12 cellular contexts compared by ENCODE assay signal in the genomic region with DNA sequence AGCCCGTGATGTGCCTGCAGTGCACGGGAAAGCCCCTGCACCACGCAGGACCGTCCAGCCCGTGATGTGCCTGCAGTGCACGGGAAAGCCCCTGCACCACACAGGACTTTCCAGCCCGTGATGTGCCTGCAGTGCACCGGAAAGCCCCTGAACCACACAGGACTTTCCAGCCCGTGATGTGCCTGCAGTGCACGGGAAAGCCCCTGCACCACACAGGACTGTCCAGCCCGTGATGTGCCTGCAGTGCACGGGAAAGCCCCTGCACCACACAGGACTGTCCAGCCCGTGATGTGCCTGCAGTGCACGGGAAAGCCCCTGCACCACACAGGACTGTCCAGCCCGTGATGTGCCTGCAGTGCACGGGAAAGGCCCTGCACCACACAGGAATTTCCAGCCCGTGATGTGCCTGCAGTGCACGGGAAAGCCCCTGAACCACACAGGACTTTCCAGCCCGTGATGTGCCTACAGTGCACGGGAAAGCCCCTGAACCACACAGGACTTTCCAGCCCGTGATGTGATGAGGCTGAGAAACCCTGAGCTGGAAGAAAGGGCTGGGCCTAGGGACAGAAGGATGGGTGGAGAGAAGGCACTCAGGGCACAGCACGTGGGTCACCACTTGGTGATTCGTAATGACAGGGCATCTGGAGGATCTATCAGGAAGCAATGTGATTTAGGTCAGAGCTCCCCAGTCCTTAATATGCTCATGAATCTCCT. TPM values are rescaled to one million over a fixed set of nuclear protein-coding genes. Genes with fewer than 3 reads are reported as not detected.
DNase-seq lines count a peak whose midpoint lies in the region; ATAC-seq and TF ChIP-seq lines count a peak whose summit lies in the region.
"Not testable (repeated sequence)": the region's sequence is repeated elsewhere in the genome, so short reads cannot be mapped to it uniquely, and the experiment has no call there.
"Had no signal": no experiment of that assay in that cellular context is flagged by ENCODE, and none has a peak within 500 bp of the region (broad histone marks: within the 10 kb centered on the region; RNA-seq: fewer than 3 reads in every experiment).

No MANE protein-coding gene starts in this region.

- H3K9me3 ChIP-seq in CD4-positive, alpha-beta memory T cell (ENCODE audit: control insufficient read depth in 1 of 2, low read length in 2 of 2); right atrium auricular region: not testable (repeated sequence)

- H3K36me3 ChIP-seq in CD4-positive, alpha-beta memory T cell (ENCODE audit: insufficient read depth, low read length); right atrium auricular region: not testable (repeated sequence)

- CTCF ChIA-PET in CD4-positive, alpha-beta memory T cell (lab: Charles Lee; ENCODE audit: partially characterized antibody) = not testable (repeated sequence)

- not testable (repeated sequence) for H3K4me3 ChIP-seq in CD4-positive, alpha-beta memory T cell (ENCODE audit: low read length in 2 of 2); right atrium auricular region

- intact Hi-C loops in CD4-positive, alpha-beta memory T cell (cut with micrococcal nuclease) = not testable (repeated sequence)

- DNase-seq in CD4-positive, alpha-beta memory T cell = peak; percentile 38 to 91 (median 53)
- peak; percentile 42 for DNase-seq in M059J (ENCODE audit: low read depth)
- DNase-seq in activated naive CD4-positive, alpha-beta T cell treated with anti-CD3 and anti-CD28 coated beads, Interleukin-2, amount 50 U/mL, for 16 hours = peak; percentile 41
- peak; percentile 42 for DNase-seq in right atrium auricular region (ENCODE audit: low spot score)
- peak in 2 of 3 experiments; percentile 19 to 37 for DNase-seq in stimulated activated CD4-positive, alpha-beta T cell treated with anti-CD3 and anti-CD28 coated beads, TNF-alpha, amount 100 ng/mL, for 4 hours (ENCODE audit: low read depth in 3 of 3)

- peak overlapping the region; percentile 82 to 91 (median 89) for H3K27ac Mint-ChIP-seq in CD4-positive, alpha-beta memory T cell

- peak overlapping the region; percentile 68 for H3K27ac ChIP-seq in CD4-positive, alpha-beta memory T cell (ENCODE audit: low read depth, low read length)
- not testable (repeated sequence) for H3K27ac ChIP-seq in right atrium auricular region

- peaks cover 16 to 47% (median 20%) of the 10 kb centered on the region in 4 donors for H3K4me1 Mint-ChIP-seq in CD4-positive, alpha-beta memory T cell

- not testable (repeated sequence) for H3K36me3 Mint-ChIP-seq in CD4-positive, alpha-beta memory T cell

- not testable (repeated sequence) for H3K9me3 Mint-ChIP-seq in CD4-positive, alpha-beta memory T cell

- peak overlapping the region in 6 of 8 donors; percentile 3 to 80 (median 32) for H3K4me3 Mint-ChIP-seq in CD4-positive, alpha-beta memory T cell

- TF ChIP-seq CTCF in right atrium auricular region (IDR thresholded peaks at IDR 0.05) = not testable (repeated sequence)

- POLR2A ChIA-PET in CD4-positive, alpha-beta memory T cell (lab: Charles Lee; ENCODE audit: partially characterized antibody) = not testable (repeated sequence)

- H3K27me3 ChIP-seq in CD4-positive, alpha-beta memory T cell (ENCODE audit: insufficient read depth, low read length); right atrium auricular region: not testable (repeated sequence)

- H3K4me1 ChIP-seq in CD4-positive, alpha-beta memory T cell (ENCODE audit: insufficient read depth, low read length) = peaks cover 18% of the 10 kb centered on the region
- H3K4me1 ChIP-seq in right atrium auricular region = peaks cover 0 to 18% of the 10 kb centered on the region in 2 donors

- peak; percentile 51 for ATAC-seq in GM19324 (IDR thresholded peaks at IDR 0.05; ENCODE audit: low FRiP score, unreplicated experiment)
- peak; percentile 62 for ATAC-seq in HG02870 (IDR thresholded peaks at IDR 0.05; ENCODE audit: unreplicated experiment)
- ATAC-seq in activated CD4-positive, CD25-positive, alpha-beta regulatory T cell treated with anti-CD3 and anti-CD28 coated beads, Interleukin-2, amount 50 U/mL, for 24 hours = peak; percentile 69 to 79

- not testable (repeated sequence) for H3K27me3 Mint-ChIP-seq in CD4-positive, alpha-beta memory T cell

RNA-seq across cellular contexts. Expression of gene SERPINA2, which starts 20.3 kb away (rescaled TPM):
- not detected for total RNA-seq in CD4-positive, alpha-beta memory T cell
- polyA plus RNA-seq in CD4-positive, alpha-beta memory T cell = not detected
- not detected in 2 replicates for total RNA-seq in M059J (2014; rRNA removed; shearing (Covaris generic))
- total RNA-seq in right atrium auricular region = not detected
- total RNA-seq: activated naive CD8-positive, alpha-beta T cell treated with anti-CD3 and anti-CD28 coated beads, Interleukin-2, amount 10 ng/mL, durations not matched to agents 7 days and 5 days; progenitor cell of endocrine pancreas; suprapubic skin; T-helper 1 cell treated with Interleukin-12 subunit alpha and Interleukin-12 subunit beta and Interleukin-4 antibody, amounts not matched to agents 30 ng/mL and 1 ng/mL, for 36 hours had no signal

RNA-seq across cellular contexts. Expression of gene SERPINA6, which starts 23.1 kb away (rescaled TPM):
- not detected for total RNA-seq in CD4-positive, alpha-beta memory T cell
- not detected for polyA plus RNA-seq in CD4-positive, alpha-beta memory T cell
- 0.05 TPM in 1 of 2 replicates, not detected in the other for total RNA-seq in M059J (2014; rRNA removed; shearing (Covaris generic))
- total RNA-seq in right atrium auricular region = not detected
- total RNA-seq: activated naive CD8-positive, alpha-beta T cell treated with anti-CD3 and anti-CD28 coated beads, Interleukin-2, amount 10 ng/mL, durations not matched to agents 7 days and 5 days; T-helper 1 cell treated with Interleukin-12 subunit alpha and Interleukin-12 subunit beta and Interleukin-4 antibody, amounts not matched to agents 30 ng/mL and 1 ng/mL, for 36 hours had no signal

RNA-seq across cellular contexts. Expression of gene SERPINA1, which starts 42.2 kb away (rescaled TPM):
- under 1 TPM; 0.44 to 0.58 TPM for total RNA-seq in CD4-positive, alpha-beta memory T cell
- not detected for polyA plus RNA-seq in CD4-positive, alpha-beta memory T cell
- 5.6 and 8.3 TPM in 2 replicates for total RNA-seq in M059J (2014; rRNA removed; shearing (Covaris generic))
- total RNA-seq in right atrium auricular region = 1 to 10 TPM; 2.4 to 8.8 TPM

RNA-seq across cellular contexts. Expression of gene SERPINA10, which starts 53.2 kb away (rescaled TPM):
- total RNA-seq in CD4-positive, alpha-beta memory T cell = not detected
- not detected for polyA plus RNA-seq in CD4-positive, alpha-beta memory T cell
- total RNA-seq in M059J (2014; rRNA removed; shearing (Covaris generic)) = not detected in 2 replicates
- total RNA-seq in right atrium auricular region = not detected
- total RNA-seq: activated naive CD8-positive, alpha-beta T cell treated with anti-CD3 and anti-CD28 coated beads, Interleukin-2, amount 10 ng/mL, durations not matched to agents 7 days and 5 days; T-helper 1 cell treated with Interleukin-12 subunit alpha and Interleukin-12 subunit beta and Interleukin-4 antibody, amounts not matched to agents 30 ng/mL and 1 ng/mL, for 36 hours had no signal
